In genomic region chr12:57133013-57133569, GRCh38 we compare ENCODE assay signal across 10 cellular contexts. TPM values are rescaled to one million over a fixed set of nuclear protein-coding genes. Genes with fewer than 3 reads are reported as not detected.
DNase-seq lines count a peak whose midpoint lies in the region; ATAC-seq and TF ChIP-seq lines count a peak whose summit lies in the region.
"Had no signal": no experiment of that assay in that cellular context is flagged by ENCODE, and none has a peak within 500 bp of the region (broad histone marks: within the 10 kb centered on the region; RNA-seq: fewer than 3 reads in every experiment).

No MANE protein-coding gene starts in this region.

- ATAC-seq in right lobe of liver (no peak), GM18517 (IDR thresholded peaks at IDR 0.05; ENCODE audit: unreplicated experiment) (no peak), HG03342 (IDR thresholded peaks at IDR 0.05; ENCODE audit: unreplicated experiment) (no peak)

- H3K27me3 ChIP-seq in right lobe of liver = no peaks in the 10 kb centered on the region

- TF ChIP-seq CTCF in HFF-Myc (IDR thresholded peaks at IDR 0.05; ENCODE audit: low read depth, low read length, missing control alignments) (no peak), cardiac fibroblast (IDR thresholded peaks at IDR 0.05; ENCODE audit: low read depth, low read length) (no peak), right lobe of liver (IDR thresholded peaks at IDR 0.05) (no peak)

- H3K9me3 ChIP-seq in right lobe of liver = no peaks in the 10 kb centered on the region

- H3K27ac ChIP-seq in right lobe of liver = peak overlapping the region in 2 of 3 donors; percentile 95 to 96
- peak overlapping the region; percentile 61 for H3K27ac ChIP-seq in substantia nigra (ENCODE audit: low read depth, low read length, poor library complexity, severe bottlenecking)

- TF ChIP-seq POLR2A in right lobe of liver (IDR thresholded peaks at IDR 0.05) = no peak

- WGBS in right lobe of liver (ENCODE audit: insufficient coverage, low coverage, low lambda C conversion rate, missing lambda C conversion rate) = 29% methylated on average over 1 of the region's 4 CpGs

- no peaks in the 10 kb centered on the region for H3K36me3 ChIP-seq in right lobe of liver

- no peak for DNase-seq in HFF-Myc (ENCODE audit: extremely low read depth, low read depth)
- peak; percentile 63 to 84 for DNase-seq in cardiac fibroblast (ENCODE audit: low read depth in 2 of 2)
- DNase-seq in right lobe of liver = no peak
- no peak for DNase-seq in substantia nigra (lab: John Stamatoyannopoulos, UW)
- no peak for DNase-seq in NCI-H187 (lab: John Stamatoyannopoulos, UW)
- DNase-seq in Ammon's horn (ENCODE audit: low spot score) = no peak
- DNase-seq: NCI-H1930, T-helper 1 cell had no signal

- H3K4me3 ChIP-seq in HFF-Myc (replicated peaks; ENCODE audit: low read depth, low read length) (peak overlapping the region; percentile 86), cardiac fibroblast (replicated peaks in 1 of 2; ENCODE audit: low read depth in 2 of 2, low read length in 2 of 2) (peak overlapping the region; percentile 87 to 88), right lobe of liver (no peak overlapping the region)

- intact Hi-C loops in right lobe of liver (cut with DNase I) = no loop called here

- peaks cover 0 to 76% (median 40%) of the 10 kb centered on the region in 4 donors for H3K4me1 ChIP-seq in right lobe of liver

RNA-seq across cellular contexts. Expression of gene LRP1, which starts 4.8 kb away (rescaled TPM):
- total RNA-seq in right lobe of liver = 100 to 1,000 TPM; 268 to 387 (median 301) TPM

RNA-seq across cellular contexts. Expression of gene LRP1-AS, which starts 14.3 kb away (rescaled TPM):
- total RNA-seq in right lobe of liver = not detected

RNA-seq across cellular contexts. Expression of gene STAT6, which starts 21.9 kb away (rescaled TPM):
- total RNA-seq in right lobe of liver = 100 to 1,000 TPM in 3 of 6 experiments, 10 to 100 TPM in 3; 61.8 to 108 (median 94.7) TPM

RNA-seq across cellular contexts. Expression of gene NAB2, which starts 44.2 kb away (rescaled TPM):
- 10 to 100 TPM in 2 of 6 experiments, 1 to 10 TPM in 4; 6.1 to 13.1 (median 8.9) TPM for total RNA-seq in right lobe of liver

RNA-seq across cellular contexts. Expression of gene NEMP1, which starts 54.5 kb away (rescaled TPM):
- total RNA-seq in right lobe of liver = 1 to 10 TPM; 3.8 to 6.2 (median 4.8) TPM

Comparison
In these comparisons a context has a peak if more than half of its experiments do, and no peak if none do; other contexts are left out.
1. DNase-seq: peak in cardiac fibroblast (2 of 2); none in HFF-Myc (single experiment), right lobe of liver (0 of 3), substantia nigra (0 of 49), NCI-H187 (0 of 2) and Ammon's horn (single experiment).
2. H3K4me3 ChIP-seq: peak in HFF-Myc (single experiment) and cardiac fibroblast (2 of 2); none in right lobe of liver (0 of 3).